Comparison of ENCODE assay signal across 1 cellular context in genomic region chr5:16800477-16800876, GRCh38.
TF ChIP-seq lines count a peak whose summit lies in the region.

No MANE protein-coding gene starts in this region.

TF ChIP-seq in GM23338, 12 proteins besides CTCF, POLR2A, EP300 and RAD21 (continued from another document):
- no peak for TF ChIP-seq REST (IDR thresholded peaks at IDR 0.05; ENCODE audit: unreplicated experiment)
- no peak for TF ChIP-seq ETS1 (IDR thresholded peaks at IDR 0.05)
- TF ChIP-seq ZNF331 (CRISPR knock-in tag; IDR thresholded peaks at IDR 0.05; ENCODE audit: low read depth): no peak
